In genomic region chr12:84619053-84619452, GRCh38 we compare ENCODE assay signal across 17 cellular contexts.
DNase-seq lines count a peak whose midpoint lies in the region; TF ChIP-seq lines count a peak whose summit lies in the region.
"Had no signal": no experiment of that assay in that cellular context is flagged by ENCODE, and none has a peak within 500 bp of the region (broad histone marks: within the 10 kb centered on the region; RNA-seq: fewer than 3 reads in every experiment).

No MANE protein-coding gene starts in this region.

- POLR2A ChIA-PET in HEK293 (lab: Yijun Ruan, JAX) = no interaction called here

- H3K9me3 ChIP-seq in HEK293 (ENCODE audit: control insufficient read depth, insufficient read depth, low read depth, low read length) (no peaks in the 10 kb centered on the region), SU-DHL-6 (ENCODE audit: insufficient read depth, low read length) (peaks cover 12% of the 10 kb centered on the region; the same call in 1 of the 2 replicates), hepatocyte (ENCODE audit: low read depth) (no peaks in the 10 kb centered on the region)
- H3K9me3 ChIP-seq: colonic mucosa, gastrocnemius medialis, right atrium auricular region had no signal

- whole genome bisulfite sequencing in hepatocyte (ENCODE audit: low lambda C conversion rate, missing lambda C conversion rate) = 80% methylated on average over 4 of the region's 4 CpGs
- 48 to 50% methylated on average over 4 of the region's 4 CpGs for WGBS in lower leg skin, 2 donors

- no peaks in the 10 kb centered on the region for H3K9me2 ChIP-seq in SU-DHL-6 (replicated peaks; ENCODE audit: insufficient read depth, low read length)
- H3K9me2 ChIP-seq in hepatocyte (replicated peaks; ENCODE audit: insufficient read depth) = no peaks in the 10 kb centered on the region

- H3K27ac ChIP-seq in HEK293 (ENCODE audit: extremely low read depth, low read depth, low read length) = no peak overlapping the region
- no peak overlapping the region for H3K27ac ChIP-seq in SU-DHL-6 (ENCODE audit: low read depth, low read length)
- no peak overlapping the region for H3K27ac ChIP-seq in hepatocyte
- H3K27ac ChIP-seq: colonic mucosa, gastrocnemius medialis, right atrium auricular region had no signal

- no peak overlapping the region for H2AFZ ChIP-seq in SU-DHL-6 (ENCODE audit: low read depth, low read length, severe bottlenecking)
- no peak overlapping the region for H2AFZ ChIP-seq in hepatocyte

- peak; percentile 37 for TF ChIP-seq CTCF in AG09319 (IDR thresholded peaks at IDR 0.05; ENCODE audit: low read depth, low read length)
- TF ChIP-seq CTCF in HEK293 (tag by site-specific recombination; IDR thresholded peaks at IDR 0.05) = no peak
- TF ChIP-seq CTCF in SU-DHL-6 (IDR thresholded peaks at IDR 0.05; ENCODE audit: insufficient read depth, low read length, poor library complexity, severe bottlenecking) = peak; percentile 13
- peak; percentile 51 for TF ChIP-seq CTCF in hepatocyte (IDR thresholded peaks at IDR 0.05; ENCODE audit: poor library complexity)
- no peak for TF ChIP-seq CTCF in lower leg skin (IDR thresholded peaks at IDR 0.05)

- no peak overlapping the region for H3K4me2 ChIP-seq in SU-DHL-6 (ENCODE audit: low read depth, low read length, poor library complexity, severe bottlenecking)
- H3K4me2 ChIP-seq in hepatocyte = no peak overlapping the region

- no peaks in the 10 kb centered on the region; the same call in 1 of the 2 replicates for H3F3A ChIP-seq in SU-DHL-6 (ENCODE audit: insufficient read depth)

- H3K4me3 ChIP-seq in HEK293 (ENCODE audit: low read depth, low read length) = no peak overlapping the region
- H3K4me3 ChIP-seq in SU-DHL-6 (ENCODE audit: insufficient read depth, low read length, poor library complexity, severe bottlenecking) = no peak overlapping the region
- no peak overlapping the region for H3K4me3 ChIP-seq in hepatocyte
- H3K4me3 ChIP-seq in lower leg skin (ENCODE audit: low read depth, poor library complexity, severe bottlenecking) = no peak overlapping the region
- H3K4me3 ChIP-seq: colonic mucosa, gastrocnemius medialis, right atrium auricular region had no signal

- H4K20me1 ChIP-seq in SU-DHL-6 (ENCODE audit: low read depth, low read length) = no peaks in the 10 kb centered on the region
- H4K20me1 ChIP-seq in hepatocyte (ENCODE audit: insufficient read depth, poor library complexity, severe bottlenecking) = no peaks in the 10 kb centered on the region

- intact Hi-C loops in lower leg skin (cut with DNase I; ENCODE audit: low total_unique reads) = no loop called here

- H3K9ac ChIP-seq in SU-DHL-6 (ENCODE audit: low read length) = no peak overlapping the region

- H3K36me3 ChIP-seq in HEK293 (ENCODE audit: control insufficient read depth in 2 of 2, insufficient read depth in 1 of 2, low read length in 2 of 2) (no peaks in the 10 kb centered on the region), SU-DHL-6 (ENCODE audit: low read length) (no peaks in the 10 kb centered on the region), hepatocyte (replicated peaks; ENCODE audit: insufficient read depth, low read depth) (no peaks in the 10 kb centered on the region)
- H3K36me3 ChIP-seq: colonic mucosa, gastrocnemius medialis, right atrium auricular region had no signal

- H3K79me2 ChIP-seq in SU-DHL-6 (ENCODE audit: insufficient read depth, low read length) (no peaks in the 10 kb centered on the region), hepatocyte (no peaks in the 10 kb centered on the region)

- TF ChIP-seq POLR2A in lower leg skin (IDR thresholded peaks at IDR 0.05) = no peak

- DNase-seq in AG09319 (ENCODE audit: extremely low read depth, low read depth) (no peak), hepatocyte (ENCODE audit: low spot score) (no peak), lower leg skin (ENCODE audit: low spot score in 2 of 2) (no peak)
- no peak for DNase-seq in activated naive CD4-positive, alpha-beta T cell treated with anti-CD3 and anti-CD28 coated beads, Interleukin-2, amount 50 U/mL, for 16 hours
- DNase-seq in stimulated activated naive CD4-positive, alpha-beta T cell treated with Interleukin-2 at 50 U/mL for 16 hours (lab: John Stamatoyannopoulos, UW) = no peak
- DNase-seq in stimulated activated CD8-positive, alpha-beta memory T cell treated with anti-CD3 and anti-CD28 coated beads, Interleukin-4, amount 100 ng/mL, for 48 hours = no peak
- DNase-seq: activated CD8-positive, alpha-beta memory T cell treated with anti-CD3 and anti-CD28 coated beads, Interleukin-2, amount 50 U/mL, for 48 hours; activated naive CD8-positive, alpha-beta T cell treated with anti-CD3 and anti-CD28 coated beads, Interleukin-2, amount 10 ng/mL, durations not matched to agents 7 days and 5 days; CD4-positive, alpha-beta memory T cell; colonic mucosa; gastrocnemius medialis; NCI-H1436 treated with DMSO at 0.1 percent for 48 hours; NCI-H774; stimulated activated CD4-positive, alpha-beta T cell treated with anti-CD3 and anti-CD28 coated beads, Interleukin-4, amount 100 ng/mL, for 1 hour had no signal

- H3K27me3 ChIP-seq in SU-DHL-6 (ENCODE audit: low read length) (no peaks in the 10 kb centered on the region), hepatocyte (no peaks in the 10 kb centered on the region)
- H3K27me3 ChIP-seq: colonic mucosa, gastrocnemius medialis, right atrium auricular region had no signal

- CTCF ChIA-PET in HEK293 (lab: Yijun Ruan, JAX) = interaction anchor here (0.8 to 1.1 kb wide), 2 partner anchors 14 to 19 kb away, joined by 3 read pairs; no protein-coding TSS in a partner anchor

- H3K4me1 ChIP-seq in HEK293 (ENCODE audit: control insufficient read depth, insufficient read depth, low read length) (no peaks in the 10 kb centered on the region), hepatocyte (ENCODE audit: insufficient read depth) (no peaks in the 10 kb centered on the region)
- H3K4me1 ChIP-seq: colonic mucosa, gastrocnemius medialis, right atrium auricular region had no signal

TF ChIP-seq in HEK293, 187 proteins besides CTCF, POLR2A, EP300 and RAD21:
- TF ChIP-seq ZBTB21 (tag by site-specific recombination; IDR thresholded peaks at IDR 0.05) (no peak), ZNF654 (tag by site-specific recombination; IDR thresholded peaks at IDR 0.05; ENCODE audit: low read depth) (peak; percentile 42; the same call in 1 of the 2 replicates)

Comparison
In these comparisons a context has a peak if more than half of its experiments do, and no peak if none do; other contexts are left out.
1. CTCF ChIP-seq: peak in AG09319 (single experiment), SU-DHL-6 (single experiment) and hepatocyte (single experiment); none in HEK293 (single experiment) and lower leg skin (0 of 3).